In genomic region chr11:5928269-5928668, GRCh38 we compare ENCODE assay signal across 21 cellular contexts. TPM values are rescaled to one million over a fixed set of nuclear protein-coding genes. Genes with fewer than 3 reads are reported as not detected.
DNase-seq lines count a peak whose midpoint lies in the region; ATAC-seq and TF ChIP-seq lines count a peak whose summit lies in the region.
"Had no signal": no experiment of that assay in that cellular context is flagged by ENCODE, and none has a peak within 500 bp of the region (broad histone marks: within the 10 kb centered on the region; RNA-seq: fewer than 3 reads in every experiment).

No MANE protein-coding gene starts in this region.

- H3K27ac ChIP-seq in neural progenitor cell = no peak overlapping the region
- H3K27ac ChIP-seq: C4-2B, SJCRH30 had no signal

- no peak overlapping the region for H3K4me2 ChIP-seq in neural progenitor cell

- H3K27me3 Mint-ChIP-seq in neural progenitor cell (ENCODE audit: insufficient read depth, low read depth) = peaks cover 8% of the 10 kb centered on the region

- H3K4me3 ChIP-seq in neural progenitor cell = no peak overlapping the region
- H3K4me3 ChIP-seq: MG63, SJCRH30 had no signal

- no peaks in the 10 kb centered on the region for H3F3A ChIP-seq in neural progenitor cell (ENCODE audit: low read depth)

- no peak for ATAC-seq in HG03565 (IDR thresholded peaks at IDR 0.05; ENCODE audit: unreplicated experiment)

- peak; percentile 46 for DNase-seq in activated effector memory CD4-positive, alpha-beta T cell treated with anti-CD3 and anti-CD28 coated beads, Interleukin-2, amount 50 U/mL, for 16 hours
- DNase-seq in activated effector memory CD4-positive, alpha-beta T cell treated with Interleukin-2 at 50 U/mL for 16 hours = no peak
- DNase-seq in NCI-H748 treated with DMSO at 0.1 percent for 48 hours (lab: John Stamatoyannopoulos, UW) = peak; percentile 90
- no peak for DNase-seq in neural progenitor cell (ENCODE audit: low spot score)
- no peak for DNase-seq in activated CD8-positive, alpha-beta memory T cell treated with anti-CD3 and anti-CD28 coated beads for 24 hours
- DNase-seq: Calu3; CD8-positive, alpha-beta memory T cell; DMS153; GOT3; Kasumi-1; MG63; NCI-H1417; NCI-H1694 treated with DMSO at 0.1 percent for 48 hours; NCI-H2107; NCI-H69; OCI-M1; SJCRH30 had no signal

- H3K9ac ChIP-seq in neural progenitor cell = no peak overlapping the region

- H2AFZ ChIP-seq in neural progenitor cell (replicated peaks) = no peak overlapping the region

- no peak overlapping the region for H3K4me3 Mint-ChIP-seq in neural progenitor cell
- H3K4me3 Mint-ChIP-seq: CD8-positive, alpha-beta memory T cell had no signal

- no peaks in the 10 kb centered on the region for H3K9me3 ChIP-seq in neural progenitor cell (ENCODE audit: low read depth)
- H3K9me3 ChIP-seq: MG63, SJCRH30 had no signal

- H4K20me1 ChIP-seq in neural progenitor cell (ENCODE audit: low read depth) = no peaks in the 10 kb centered on the region

- H3K4me1 ChIP-seq in neural progenitor cell = no peaks in the 10 kb centered on the region
- H3K4me1 ChIP-seq: SJCRH30 had no signal

- no peak for TF ChIP-seq CTCF in neural progenitor cell (IDR thresholded peaks at IDR 0.05)

- no peaks in the 10 kb centered on the region for H3K4me1 Mint-ChIP-seq in neural progenitor cell
- H3K4me1 Mint-ChIP-seq: CD8-positive, alpha-beta memory T cell had no signal

- peak overlapping the region; percentile 3 for H3K27ac Mint-ChIP-seq in neural progenitor cell
- H3K27ac Mint-ChIP-seq: CD8-positive, alpha-beta memory T cell had no signal

- H3K36me3 ChIP-seq in neural progenitor cell = no peaks in the 10 kb centered on the region
- H3K36me3 ChIP-seq: MG63, SJCRH30 had no signal

- H3K36me3 Mint-ChIP-seq in neural progenitor cell = peaks cover 2% of the 10 kb centered on the region
- H3K36me3 Mint-ChIP-seq: CD8-positive, alpha-beta memory T cell had no signal

- no peaks in the 10 kb centered on the region for H3K27me3 ChIP-seq in neural progenitor cell
- H3K27me3 ChIP-seq: MG63 had no signal

- no peaks in the 10 kb centered on the region for H3K79me2 ChIP-seq in neural progenitor cell (ENCODE audit: low read depth)

- peaks cover 22% of the 10 kb centered on the region for H3K9me3 Mint-ChIP-seq in neural progenitor cell

RNA-seq across cellular contexts. Expression of gene OR56A3, which starts 13.8 kb away (rescaled TPM):
- total RNA-seq in neural progenitor cell (ENCODE audit: low replicate concordance) = not detected in 2 replicates
- total RNA-seq: A172; Calu3; CD8-positive, alpha-beta memory T cell; NCI-H460; SJCRH30 had no signal

RNA-seq across cellular contexts. Expression of gene OR52E5, which starts 35.3 kb away (rescaled TPM):
- total RNA-seq in neural progenitor cell (ENCODE audit: low replicate concordance) = not detected in 2 replicates
- total RNA-seq: A172; Calu3; CD8-positive, alpha-beta memory T cell; NCI-H460; SJCRH30 had no signal

RNA-seq across cellular contexts. Expression of gene OR56A5, which starts 40.0 kb away (rescaled TPM):
- 0.40 TPM in 1 of 2 replicates, not detected in the other for total RNA-seq in neural progenitor cell (ENCODE audit: low replicate concordance)
- total RNA-seq: A172; Calu3; CD8-positive, alpha-beta memory T cell; NCI-H460; SJCRH30 had no signal

RNA-seq across cellular contexts. Expression of gene OR52E4, which starts 47.8 kb away (rescaled TPM):
- total RNA-seq in neural progenitor cell (ENCODE audit: low replicate concordance) = not detected in 2 replicates
- total RNA-seq: A172; Calu3; CD8-positive, alpha-beta memory T cell; NCI-H460; SJCRH30 had no signal

RNA-seq across cellular contexts. Expression of gene OR52L1, which starts 58.5 kb away (rescaled TPM):
- 2.3 TPM in 1 of 2 replicates, not detected in the other for total RNA-seq in neural progenitor cell (ENCODE audit: low replicate concordance)
- total RNA-seq: A172; Calu3; CD8-positive, alpha-beta memory T cell; NCI-H460; SJCRH30 had no signal

Comparison
In these comparisons a context has a peak if more than half of its experiments do, and no peak if none do; other contexts are left out.
1. DNase-seq: peak in activated effector memory CD4-positive, alpha-beta T cell treated with anti-CD3 and anti-CD28 coated beads, Interleukin-2, amount 50 U/mL, for 16 hours (single experiment) and NCI-H748 treated with DMSO at 0.1 percent for 48 hours (single experiment); none in activated effector memory CD4-positive, alpha-beta T cell treated with Interleukin-2 at 50 U/mL for 16 hours (single experiment), neural progenitor cell (single experiment) and activated CD8-positive, alpha-beta memory T cell treated with anti-CD3 and anti-CD28 coated beads for 24 hours (single experiment).